Comparison of ENCODE assay signal across 8 cellular contexts in the genomic region with DNA sequence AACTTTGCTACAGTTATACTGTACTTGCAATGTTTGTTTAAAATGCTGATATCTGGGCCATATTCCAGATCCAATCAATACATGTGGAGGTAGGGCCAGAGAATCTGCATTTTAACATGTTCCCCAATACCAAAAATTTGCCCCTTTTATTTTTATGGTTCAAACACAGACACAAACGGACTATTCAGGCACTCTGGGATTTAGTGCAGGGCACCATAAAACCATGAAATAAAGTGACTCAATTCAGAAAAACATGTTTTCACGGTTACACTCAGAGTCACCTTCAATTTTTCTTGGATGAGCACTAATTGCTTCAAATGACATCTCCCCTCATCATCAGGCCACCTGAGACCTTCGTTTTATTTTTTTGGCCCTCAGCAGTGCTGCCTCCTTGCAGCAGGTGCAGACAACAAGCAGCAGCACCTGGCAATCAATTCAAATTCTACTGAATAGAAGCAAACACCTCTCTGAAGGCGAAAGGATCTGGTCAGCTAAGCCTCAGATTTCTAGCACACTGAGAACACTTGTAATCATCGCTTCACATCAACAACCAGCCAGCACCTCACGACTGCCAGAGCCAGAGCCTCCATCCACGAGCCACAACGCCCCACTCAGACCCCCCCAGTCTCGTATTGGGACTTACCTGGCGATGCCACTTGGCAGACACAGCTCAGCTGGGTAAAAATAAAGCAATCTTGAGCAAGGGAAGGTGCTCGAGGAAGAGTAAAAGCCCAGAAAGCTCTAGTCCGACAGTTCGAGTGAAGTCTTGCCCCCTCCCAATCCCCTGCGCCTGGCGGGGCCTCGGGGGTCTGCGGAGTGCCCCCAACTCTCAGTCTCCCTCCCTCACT. TPM values are rescaled to one million over a fixed set of nuclear protein-coding genes. Genes with fewer than 3 reads are reported as not detected.
DNase-seq lines count a peak whose midpoint lies in the region; ATAC-seq and TF ChIP-seq lines count a peak whose summit lies in the region.

No MANE protein-coding gene starts in this region.

- CTCF ChIA-PET in activated CD8-positive, alpha-beta T cell treated with anti-CD3 and anti-CD28 coated beads for 36 hours (lab: Charles Lee), result no interaction called here

- no peak for ATAC-seq in activated CD8-positive, alpha-beta T cell treated with anti-CD3 and anti-CD28 coated beads for 36 hours
- ATAC-seq in HG02885 (IDR thresholded peaks at IDR 0.05; ENCODE audit: poor library complexity, unreplicated experiment), result no peak

- TF ChIP-seq CTCF in GM12864 (IDR thresholded peaks at IDR 0.05; ENCODE audit: low read depth, low read length, missing control alignments) (no peak), epithelial cell of proximal tubule (conservative IDR thresholded peaks at IDR 0.05; ENCODE audit: low read depth, low read length) (no peak)
- TF ChIP-seq CTCF in activated CD8-positive, alpha-beta T cell treated with anti-CD3 and anti-CD28 coated beads for 36 hours (IDR thresholded peaks at IDR 0.05), result no peak

- peak overlapping the region; percentile 92 for H2AFZ ChIP-seq in neuron (ENCODE audit: low read depth, low read length)

- peaks cover 24% of the 10 kb centered on the region for H3K27me3 ChIP-seq in neuron (ENCODE audit: insufficient read depth, low read length)

- no peaks in the 10 kb centered on the region for H3K9me3 ChIP-seq in neuron (ENCODE audit: low read length)

- DNase-seq in GM12864 (ENCODE audit: low read depth) (no peak), NCI-H1930 (lab: John Stamatoyannopoulos, UW) (peak; percentile 44 to 49), epithelial cell of proximal tubule (ENCODE audit: low read depth) (no peak), middle frontal gyrus (ENCODE audit: extremely low spot score, low spot score) (no peak), GM19240 (ENCODE audit: insufficient read length, low spot score) (no peak)
- DNase-seq in activated CD8-positive, alpha-beta T cell treated with anti-CD3 and anti-CD28 coated beads for 36 hours, result peak; percentile 40

- peaks cover 55% of the 10 kb centered on the region for H3K4me1 Mint-ChIP-seq in activated CD8-positive, alpha-beta T cell treated with anti-CD3 and anti-CD28 coated beads for 36 hours (ENCODE audit: low read depth)

- POLR2A ChIA-PET in activated CD8-positive, alpha-beta T cell treated with anti-CD3 and anti-CD28 coated beads for 36 hours (lab: Charles Lee), result interaction anchor here (1.0 to 1.5 kb wide), 2 partner anchors 137 to 140 kb away, joined by 4 to 5 read pairs; no protein-coding TSS in a partner anchor

- H3K27me3 Mint-ChIP-seq in activated CD8-positive, alpha-beta T cell treated with anti-CD3 and anti-CD28 coated beads for 36 hours, result peaks cover 1% of the 10 kb centered on the region

- H3K4me3 ChIP-seq in GM12864 (ENCODE audit: low read depth, low read length) (peak overlapping the region; percentile 99), epithelial cell of proximal tubule (ENCODE audit: low read depth, low read length) (peak overlapping the region; percentile 95), neuron (ENCODE audit: low read length) (peak overlapping the region; percentile 81)

- H3K4me1 ChIP-seq in neuron (ENCODE audit: insufficient read depth, low read length), result peaks cover 7% of the 10 kb centered on the region

- H3K36me3 Mint-ChIP-seq in activated CD8-positive, alpha-beta T cell treated with anti-CD3 and anti-CD28 coated beads for 36 hours (ENCODE audit: low read depth), result peaks cover 5% of the 10 kb centered on the region

- peak overlapping the region; percentile 73 for H3K27ac Mint-ChIP-seq in activated CD8-positive, alpha-beta T cell treated with anti-CD3 and anti-CD28 coated beads for 36 hours

- no peaks in the 10 kb centered on the region for H3K36me3 ChIP-seq in neuron (ENCODE audit: insufficient read depth, low read length)

- H3K4me3 Mint-ChIP-seq in activated CD8-positive, alpha-beta T cell treated with anti-CD3 and anti-CD28 coated beads for 36 hours, result peak overlapping the region; percentile 80

- intact Hi-C loops in activated CD8-positive, alpha-beta T cell treated with anti-CD3 and anti-CD28 coated beads for 36 hours (cut with micrococcal nuclease), result loop anchor here (10.0 kb wide), 1 partner anchor 136 kb away; the partner anchor contains the start of gene GPR137B

- no peaks in the 10 kb centered on the region for H3K9me3 Mint-ChIP-seq in activated CD8-positive, alpha-beta T cell treated with anti-CD3 and anti-CD28 coated beads for 36 hours

RNA-seq across cellular contexts. Expression of gene ERO1B, which starts 1.1 kb away (rescaled TPM):
- 1 to 10 TPM; 1.9 to 2.0 TPM for total RNA-seq in activated CD8-positive, alpha-beta T cell treated with anti-CD3 and anti-CD28 coated beads for 36 hours
- total RNA-seq in epithelial cell of proximal tubule, result 3.3 and 3.8 TPM in 2 replicates

Comparison
In these comparisons a context has a peak if more than half of its experiments do, and no peak if none do; other contexts are left out.
1. DNase-seq: peak in NCI-H1930 (2 of 2) and activated CD8-positive, alpha-beta T cell treated with anti-CD3 and anti-CD28 coated beads for 36 hours (single experiment); none in GM12864 (single experiment), epithelial cell of proximal tubule (single experiment), middle frontal gyrus (single experiment) and GM19240 (single experiment).
2. Peak in every context shown above with its lines, with median percentiles within 50 percentile points of each other: H3K4me3 ChIP-seq.